27 cellular contexts compared by ENCODE assay signal in the genomic region with DNA sequence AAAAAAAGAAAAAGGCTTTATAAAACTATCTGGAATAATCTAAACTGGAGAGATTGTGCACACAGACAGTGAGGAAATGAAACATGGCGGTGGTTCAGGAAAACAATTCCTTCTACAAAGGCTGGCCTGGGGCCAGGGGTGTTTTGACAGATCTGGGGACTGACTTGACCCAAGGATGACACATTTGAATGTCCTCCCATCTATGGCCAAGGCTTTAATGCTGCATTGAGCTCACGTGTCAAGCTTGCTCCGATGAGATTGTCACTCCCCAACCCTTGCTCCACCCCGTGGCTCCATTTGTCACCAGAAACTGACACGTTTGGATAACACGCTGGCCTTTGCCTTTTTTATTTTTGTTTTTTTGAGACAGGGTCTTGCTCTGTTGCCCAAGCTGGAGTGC.
DNase-seq lines count a peak whose midpoint lies in the region; ATAC-seq and TF ChIP-seq lines count a peak whose summit lies in the region.
"Had no signal": no experiment of that assay in that cellular context is flagged by ENCODE, and none has a peak within 500 bp of the region (broad histone marks: within the 10 kb centered on the region; RNA-seq: fewer than 3 reads in every experiment).

No MANE protein-coding gene starts in this region.

- H3K14ac ChIP-seq in IMR-90 (replicated peaks; ENCODE audit: low read depth, low read length): no peak overlapping the region

- dilution Hi-C loops in IMR-90 (cut with HindIII; ENCODE audit: low sequenced_read_pairs, unreplicated experiment): no loop called here

- peaks cover 8% of the 10 kb centered on the region for H3K9me1 ChIP-seq in IMR-90 (ENCODE audit: insufficient read depth, low read length)

- no peaks in the 10 kb centered on the region for H4K20me1 ChIP-seq in IMR-90 (ENCODE audit: insufficient read depth, low read length)

- TF ChIP-seq POLR2A in IMR-90 (IDR thresholded peaks at IDR 0.05; ENCODE audit: low read depth, low read length) (no peak), adrenal gland (IDR thresholded peaks at IDR 0.05) (no peak)

- peaks cover 16% of the 10 kb centered on the region for H3K4me1 ChIP-seq in IMR-90 (ENCODE audit: control insufficient read depth, insufficient read depth, low read length)
- no peaks in the 10 kb centered on the region for H3K4me1 ChIP-seq in adrenal gland (replicated peaks in 1 of 2)

- H3K4ac ChIP-seq in IMR-90 (ENCODE audit: low read depth, low read length): no peak overlapping the region

- no peak overlapping the region for H3K23ac ChIP-seq in IMR-90 (ENCODE audit: low read depth, low read length)

- intact Hi-C loops in IMR-90 (cut with micrococcal nuclease) (no loop called here), adrenal gland (cut with DNase I) (no loop called here)

- no peak overlapping the region for H2BK15ac ChIP-seq in IMR-90 (ENCODE audit: low read depth, low read length)

- peaks cover 36% of the 10 kb centered on the region for H3K4me1 Mint-ChIP-seq in neural crest cell
- H3K4me1 Mint-ChIP-seq in activated T-cell treated with anti-CD3 and anti-CD28 coated beads, Interleukin-2, amount 50 U/mL, for 24 hours (ENCODE audit: low read depth): peaks cover 20% of the 10 kb centered on the region

- no peak overlapping the region for H2AK9ac ChIP-seq in IMR-90 (replicated peaks; ENCODE audit: low read depth, low read length, poor library complexity)

- ATAC-seq in IMR-90 (ENCODE audit: low read depth) (no peak), HG02759 (IDR thresholded peaks at IDR 0.05; ENCODE audit: unreplicated experiment) (no peak), GM21717 (IDR thresholded peaks at IDR 0.05; ENCODE audit: unreplicated experiment) (no peak)

- H3K27ac Mint-ChIP-seq in neural crest cell (ENCODE audit: unreplicated experiment): peak overlapping the region; percentile 52
- no peak overlapping the region for H3K27ac Mint-ChIP-seq in activated T-cell treated with anti-CD3 and anti-CD28 coated beads, Interleukin-2, amount 50 U/mL, for 24 hours
- H3K27ac Mint-ChIP-seq: CD4-positive, alpha-beta memory T cell had no signal

- H3K18ac ChIP-seq in IMR-90 (ENCODE audit: low read depth, low read length): no peak overlapping the region

- no peak for TF ChIP-seq RAD21 in IMR-90 (IDR thresholded peaks at IDR 0.05; ENCODE audit: low read length)

- BruUV-seq in IMR-90 (replicated peaks; lab: Mats Ljungman, UMichigan): no TSS peak

- no peak overlapping the region for H2BK120ac ChIP-seq in IMR-90 (ENCODE audit: low read depth, low read length)

- POLR2A ChIA-PET in IMR-90 (lab: Charles Lee; ENCODE audit: unreplicated experiment): no interaction called here

- H3K27ac ChIP-seq in IMR-90 (ENCODE audit: insufficient read depth, low read length) (no peak overlapping the region), adrenal gland (no peak overlapping the region)
- H3K27ac ChIP-seq: GM23248, PC-9, SJSA1 had no signal

- no peak overlapping the region for H3K4me3 Mint-ChIP-seq in neural crest cell
- no peak overlapping the region for H3K4me3 Mint-ChIP-seq in activated T-cell treated with anti-CD3 and anti-CD28 coated beads, Interleukin-2, amount 50 U/mL, for 24 hours
- H3K4me3 Mint-ChIP-seq: CD4-positive, alpha-beta memory T cell; H9 had no signal

- H3K9me3 Mint-ChIP-seq in neural crest cell: no peaks in the 10 kb centered on the region
- no peaks in the 10 kb centered on the region for H3K9me3 Mint-ChIP-seq in activated T-cell treated with anti-CD3 and anti-CD28 coated beads, Interleukin-2, amount 50 U/mL, for 24 hours
- H3K9me3 Mint-ChIP-seq: H9 had no signal

- no peak overlapping the region for H2AFZ ChIP-seq in IMR-90 (replicated peaks; ENCODE audit: low read length, poor library complexity)
- H2AFZ ChIP-seq: GM23248, PC-9 had no signal

- no peak overlapping the region for H2BK20ac ChIP-seq in IMR-90 (ENCODE audit: low read depth, low read length)

- DNase-seq in IMR-90 (no peak), adrenal gland (peak in 4 of 7 donors; percentile 16 to 51 (median 36)), left kidney (ENCODE audit: low read depth, low spot score) (peak; percentile 64), neural crest cell (ENCODE audit: low read depth, low spot score) (no peak), NCI-H2171 treated with DMSO at 0.1 percent for 48 hours (lab: John Stamatoyannopoulos, UW) (no peak)
- DNase-seq in activated T-cell treated with anti-CD3 and anti-CD28 coated beads, Interleukin-2, amount 50 U/mL, for 24 hours: no peak
- DNase-seq: C1 segment of cervical spinal cord; CD4-positive, alpha-beta memory T cell; COR-L47; DMS 273 treated with DMSO at 0.1 percent for 48 hours; DMS79; GF-D8; GM23248; H9; Karpas-422; MV-4-11; NCI-H1105 treated with DMSO at 0.1 percent for 48 hours; NCI-H146; NCI-H1930; NCI-H2107; NCI-H524 treated with DMSO at 0.1 percent for 48 hours; NCI-H774; Right ventricle myocardium superior had no signal

- H3K36me3 ChIP-seq in IMR-90 (ENCODE audit: control insufficient read depth, insufficient read depth, low read length) (no peaks in the 10 kb centered on the region), adrenal gland (replicated peaks in 1 of 2) (no peaks in the 10 kb centered on the region)
- H3K36me3 ChIP-seq: SJSA1 had no signal

- H2AK5ac ChIP-seq in IMR-90 (ENCODE audit: low read depth, low read length): peak overlapping the region; percentile 37; the same call in 1 of the 2 replicates

- in situ Hi-C loops in IMR-90 (cut with MboI; ENCODE audit: low sequenced_read_pairs): no loop called here

- CTCF ChIA-PET in IMR-90 (lab: Yijun Ruan, JAX): no interaction called here

- WGBS in IMR-90 (ENCODE audit: extremely low coverage in 2 of 2, insufficient read length in 1 of 2), 2 experiments: 20% methylated on average over 2 of the region's 6 CpGs; no CpG with 5 or more reads in 1 of the 2 experiments
- WGBS in adrenal gland, 4 donors: 39 to 61% (median 52%) methylated on average over 6 of the region's 6 CpGs

- H3K27me3 ChIP-seq in IMR-90 (ENCODE audit: control insufficient read depth, insufficient read depth, low read length): no peaks in the 10 kb centered on the region
- no peaks in the 10 kb centered on the region for H3K27me3 ChIP-seq in adrenal gland
- H3K27me3 ChIP-seq: SJSA1 had no signal

- H2BK5ac ChIP-seq in IMR-90 (ENCODE audit: low read depth, low read length, poor library complexity, severe bottlenecking): no peak overlapping the region

- H3K27me3 Mint-ChIP-seq in neural crest cell (ENCODE audit: low read depth): no peaks in the 10 kb centered on the region
- no peaks in the 10 kb centered on the region for H3K27me3 Mint-ChIP-seq in activated T-cell treated with anti-CD3 and anti-CD28 coated beads, Interleukin-2, amount 50 U/mL, for 24 hours

- no peak for TF ChIP-seq CTCF in IMR-90 (conservative IDR thresholded peaks at IDR 0.05; ENCODE audit: low read depth, low read length)
- TF ChIP-seq CTCF in adrenal gland (IDR thresholded peaks at IDR 0.05): no peak
- TF ChIP-seq CTCF in neural crest cell (conservative IDR thresholded peaks at IDR 0.05): no peak

- H4K5ac ChIP-seq in IMR-90 (ENCODE audit: low read depth, low read length): no peak overlapping the region

- H3K4me3 ChIP-seq in IMR-90 (ENCODE audit: insufficient read depth, low read depth, low read length): no peak overlapping the region
- H3K4me3 ChIP-seq in adrenal gland: no peak overlapping the region
- H3K4me3 ChIP-seq: GM23248, PC-9, SJSA1 had no signal

- H3K4me2 ChIP-seq in IMR-90 (ENCODE audit: low read depth, low read length): no peak overlapping the region
- H3K4me2 ChIP-seq: PC-9 had no signal

- no peak overlapping the region for H4K91ac ChIP-seq in IMR-90 (ENCODE audit: insufficient read depth, low read depth, low read length)

- no peaks in the 10 kb centered on the region for H3K36me3 Mint-ChIP-seq in neural crest cell (ENCODE audit: low read depth)
- no peaks in the 10 kb centered on the region for H3K36me3 Mint-ChIP-seq in activated T-cell treated with anti-CD3 and anti-CD28 coated beads, Interleukin-2, amount 50 U/mL, for 24 hours (ENCODE audit: low read depth)
- H3K36me3 Mint-ChIP-seq: CD4-positive, alpha-beta memory T cell had no signal

- no peak overlapping the region for H3K56ac ChIP-seq in IMR-90 (ENCODE audit: extremely low read depth, insufficient read depth, low read length)

- no peaks in the 10 kb centered on the region for H3K9me3 ChIP-seq in IMR-90 (ENCODE audit: control insufficient read depth, insufficient read depth, low read length)
- H3K9me3 ChIP-seq in adrenal gland (replicated peaks in 1 of 3): no peaks in the 10 kb centered on the region
- H3K9me3 ChIP-seq: SJSA1 had no signal

- H3K9ac ChIP-seq in IMR-90 (ENCODE audit: low read depth, low read length): no peak overlapping the region
- H3K9ac ChIP-seq: GM23248 had no signal

- H3K79me1 ChIP-seq in IMR-90 (ENCODE audit: low read depth in 1 of 2, low read length in 2 of 2): no peaks in the 10 kb centered on the region

- H4K8ac ChIP-seq in IMR-90 (ENCODE audit: low read depth in 2 of 2, low read length in 2 of 2): no peak overlapping the region

TF ChIP-seq in IMR-90, 13 proteins besides CTCF, POLR2A, EP300 and RAD21:
- no peak for TF ChIP-seq SMC3 (IDR thresholded peaks at IDR 0.05; ENCODE audit: low read depth, low read length)
- no peak for TF ChIP-seq CHD1 (IDR thresholded peaks at IDR 0.05; ENCODE audit: low read depth, low read length)
- no peak for TF ChIP-seq MAZ (IDR thresholded peaks at IDR 0.05; ENCODE audit: borderline replicate concordance, low read depth, low read length)
- no peak for TF ChIP-seq RFX5 (IDR thresholded peaks at IDR 0.05; ENCODE audit: low read depth, low read length)
- TF ChIP-seq, protein P1, sequence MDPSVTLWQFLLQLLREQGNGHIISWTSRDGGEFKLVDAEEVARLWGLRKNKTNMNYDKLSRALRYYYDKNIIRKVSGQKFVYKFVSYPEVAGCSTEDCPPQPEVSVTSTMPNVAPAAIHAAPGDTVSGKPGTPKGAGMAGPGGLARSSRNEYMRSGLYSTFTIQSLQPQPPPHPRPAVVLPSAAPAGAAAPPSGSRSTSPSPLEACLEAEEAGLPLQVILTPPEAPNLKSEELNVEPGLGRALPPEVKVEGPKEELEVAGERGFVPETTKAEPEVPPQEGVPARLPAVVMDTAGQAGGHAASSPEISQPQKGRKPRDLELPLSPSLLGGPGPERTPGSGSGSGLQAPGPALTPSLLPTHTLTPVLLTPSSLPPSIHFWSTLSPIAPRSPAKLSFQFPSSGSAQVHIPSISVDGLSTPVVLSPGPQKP (IDR thresholded peaks at IDR 0.05; ENCODE audit: borderline replicate concordance, low read depth, low read length): no peak
- no peak for TF ChIP-seq MAFK (IDR thresholded peaks at IDR 0.05; ENCODE audit: low read depth, low read length)
- TF ChIP-seq MXI1 (IDR thresholded peaks at IDR 0.05; ENCODE audit: borderline replicate concordance, low read depth, low read length): no peak
- no peak for TF ChIP-seq BHLHE40 (IDR thresholded peaks at IDR 0.05; ENCODE audit: low read depth, low read length)
- TF ChIP-seq CEBPB (IDR thresholded peaks at IDR 0.05; ENCODE audit: low read depth, low read length): no peak
- TF ChIP-seq NFE2L2 (IDR thresholded peaks at IDR 0.05; ENCODE audit: low read depth, low read length): no peak
- TF ChIP-seq RCOR1 (IDR thresholded peaks at IDR 0.05; ENCODE audit: insufficient replicate concordance, low read length): no peak
- no peak for TF ChIP-seq FOS (IDR thresholded peaks at IDR 0.05; ENCODE audit: low read depth, low read length)

Comparison
In these comparisons a context has a peak if more than half of its experiments do, and no peak if none do; other contexts are left out.
1. DNase-seq: peak in adrenal gland (4 of 7) and left kidney (single experiment); none in IMR-90 (single experiment), neural crest cell (single experiment), activated T-cell treated with anti-CD3 and anti-CD28 coated beads, Interleukin-2, amount 50 U/mL, for 24 hours (single experiment) and NCI-H2171 treated with DMSO at 0.1 percent for 48 hours (single experiment).